In genomic region chr11:118656563-118657165, GRCh38 we compare ENCODE assay signal across 24 cellular contexts. TPM values are rescaled to one million over a fixed set of nuclear protein-coding genes. Genes with fewer than 3 reads are reported as not detected.
A peak's percentile ranks its signal among the peaks of the same experiment; 100 is the strongest.
DNase-seq lines count a peak whose midpoint lies in the region; ATAC-seq and TF ChIP-seq lines count a peak whose summit lies in the region.
"Had no signal": no experiment of that assay in that cellular context is flagged by ENCODE, and none has a peak within 500 bp of the region (broad histone marks: within the 10 kb centered on the region; RNA-seq: fewer than 3 reads in every experiment).

No MANE protein-coding gene starts in this region.

- peak; percentile 31 for DNase-seq in natural killer cell treated with Interleukin-12 subunit alpha and Interleukin-12 subunit beta and Interleukin-15 and Interleukin-18, amount 100 ng/mL, for 72 hours (ENCODE audit: low spot score)
- no peak for DNase-seq in natural killer cell
- DNase-seq in endodermal cell: no peak
- no peak for DNase-seq in osteocyte (ENCODE audit: extremely low spot score, unreplicated experiment)
- no peak for DNase-seq in islet precursor cell
- no peak for DNase-seq in cerebellar nuclear complex (lab: John Stamatoyannopoulos, UW)
- DNase-seq: AML-193; CD4-positive, alpha-beta T cell; GOT3; NCI-H1048; NCI-H1694; NCI-H2029 treated with DMSO at 0.1 percent for 48 hours; NCI-H2171; NCI-H226; NCI-H510A; RPMI8226; SHP77 had no signal

- intact Hi-C loops in natural killer cell (cut with micrococcal nuclease): no loop called here

- no peak overlapping the region for H3K4me3 Mint-ChIP-seq in natural killer cell treated with Interleukin-12 subunit alpha and Interleukin-12 subunit beta and Interleukin-15 and Interleukin-18, amount 100 ng/mL, for 72 hours
- H3K4me3 Mint-ChIP-seq in natural killer cell: no peak overlapping the region
- no peak overlapping the region for H3K4me3 Mint-ChIP-seq in endodermal cell
- no peak overlapping the region for H3K4me3 Mint-ChIP-seq in osteocyte (ENCODE audit: unreplicated experiment)
- H3K4me3 Mint-ChIP-seq: CD4-positive, alpha-beta T cell had no signal

- no peak for ATAC-seq in natural killer cell treated with Interleukin-12 subunit alpha and Interleukin-12 subunit beta and Interleukin-15 and Interleukin-18, amount 100 ng/mL, for 72 hours
- no peak for ATAC-seq in natural killer cell
- no peak for ATAC-seq in GM19035 (IDR thresholded peaks at IDR 0.05; ENCODE audit: unreplicated experiment)
- ATAC-seq in GM21367 (IDR thresholded peaks at IDR 0.05; ENCODE audit: unreplicated experiment): no peak
- ATAC-seq: A549 had no signal

- H3K9me3 ChIP-seq in endodermal cell (ENCODE audit: control insufficient read depth, low read length): no peaks in the 10 kb centered on the region
- H3K9me3 ChIP-seq: A549; BLaER1 treated with 17β-estradiol and CSF1 and Interleukin-3, amounts not matched to agents 10 nM and 100 nM had no signal

- H3K27me3 ChIP-seq in endodermal cell (ENCODE audit: control insufficient read depth, insufficient read depth, low read length, poor library complexity, severe bottlenecking): no peaks in the 10 kb centered on the region
- H3K27me3 ChIP-seq: BLaER1 treated with 17β-estradiol and CSF1 and Interleukin-3, amounts not matched to agents 10 nM and 100 nM had no signal

- H3K4me1 Mint-ChIP-seq in natural killer cell treated with Interleukin-12 subunit alpha and Interleukin-12 subunit beta and Interleukin-15 and Interleukin-18, amount 100 ng/mL, for 72 hours (ENCODE audit: low read depth in 2 of 2): peaks cover 7 to 10% of the 10 kb centered on the region in 2 donors
- H3K4me1 Mint-ChIP-seq in natural killer cell (peaks cover 7 to 14% of the 10 kb centered on the region in 2 donors), endodermal cell (peaks cover 14% of the 10 kb centered on the region), osteocyte (ENCODE audit: unreplicated experiment) (peaks cover 20% of the 10 kb centered on the region)

- no peaks in the 10 kb centered on the region for H3K4me1 ChIP-seq in endodermal cell (ENCODE audit: control insufficient read depth, insufficient read depth, low read length)

- H3K9ac ChIP-seq in endodermal cell (ENCODE audit: extremely low read depth, low read length, poor library complexity, severe bottlenecking): no peak overlapping the region
- H3K9ac ChIP-seq: BLaER1 treated with 17β-estradiol and CSF1 and Interleukin-3, amounts not matched to agents 10 nM and 100 nM had no signal

- H3K27me3 Mint-ChIP-seq in natural killer cell treated with Interleukin-12 subunit alpha and Interleukin-12 subunit beta and Interleukin-15 and Interleukin-18, amount 100 ng/mL, for 72 hours: no peaks in the 10 kb centered on the region
- H3K27me3 Mint-ChIP-seq in natural killer cell (ENCODE audit: low read depth in 2 of 2) (no peaks in the 10 kb centered on the region), endodermal cell (ENCODE audit: insufficient read depth) (no peaks in the 10 kb centered on the region), osteocyte (ENCODE audit: unreplicated experiment) (no peaks in the 10 kb centered on the region)
- H3K27me3 Mint-ChIP-seq: CD4-positive, alpha-beta T cell had no signal

- H3K27ac Mint-ChIP-seq in natural killer cell treated with Interleukin-12 subunit alpha and Interleukin-12 subunit beta and Interleukin-15 and Interleukin-18, amount 100 ng/mL, for 72 hours: peak overlapping the region in 1 of 2 donors; percentile 10
- H3K27ac Mint-ChIP-seq in natural killer cell (no peak overlapping the region), endodermal cell (no peak overlapping the region), osteocyte (ENCODE audit: unreplicated experiment) (peak overlapping the region; percentile 39)
- H3K27ac Mint-ChIP-seq: CD4-positive, alpha-beta T cell had no signal

- H3K4me3 ChIP-seq in endodermal cell (ENCODE audit: low read length): no peak overlapping the region
- H3K4me3 ChIP-seq: A549; BLaER1 treated with 17β-estradiol and CSF1 and Interleukin-3, amounts not matched to agents 10 nM and 100 nM had no signal

- H3K36me3 Mint-ChIP-seq in natural killer cell treated with Interleukin-12 subunit alpha and Interleukin-12 subunit beta and Interleukin-15 and Interleukin-18, amount 100 ng/mL, for 72 hours: no peaks in the 10 kb centered on the region
- H3K36me3 Mint-ChIP-seq in natural killer cell (no peaks in the 10 kb centered on the region), endodermal cell (ENCODE audit: low read depth) (peaks cover 11% of the 10 kb centered on the region), osteocyte (ENCODE audit: unreplicated experiment) (peaks cover 41% of the 10 kb centered on the region)

- H3K36me3 ChIP-seq in endodermal cell (ENCODE audit: control insufficient read depth, insufficient read depth, low read length): peaks cover 6% of the 10 kb centered on the region

- 95 to 100% methylated on average over 1 to 5 of the region's 5 CpGs for WGBS in endodermal cell (ENCODE audit: insufficient coverage in 1 of 2, insufficient read length in 1 of 2), 2 experiments

- no peak for TF ChIP-seq CTCF in natural killer cell (IDR thresholded peaks at IDR 0.05)
- no peak for TF ChIP-seq CTCF in endodermal cell (conservative IDR thresholded peaks at IDR 0.05)
- TF ChIP-seq CTCF in osteocyte (IDR thresholded peaks at IDR 0.05): no peak

- peak overlapping the region; percentile 70 for H3K27ac ChIP-seq in endodermal cell (ENCODE audit: low read depth, low read length)
- H3K27ac ChIP-seq: A549; BLaER1 treated with 17β-estradiol and CSF1 and Interleukin-3, amounts not matched to agents 10 nM and 100 nM; HL-60 had no signal

- no peaks in the 10 kb centered on the region for H3K9me3 Mint-ChIP-seq in natural killer cell treated with Interleukin-12 subunit alpha and Interleukin-12 subunit beta and Interleukin-15 and Interleukin-18, amount 100 ng/mL, for 72 hours
- no peaks in the 10 kb centered on the region for H3K9me3 Mint-ChIP-seq in natural killer cell
- no peaks in the 10 kb centered on the region for H3K9me3 Mint-ChIP-seq in endodermal cell
- no peaks in the 10 kb centered on the region for H3K9me3 Mint-ChIP-seq in osteocyte (ENCODE audit: unreplicated experiment)
- H3K9me3 Mint-ChIP-seq: CD4-positive, alpha-beta T cell had no signal

RNA-seq across cellular contexts. Expression of gene TREH, which starts 22.8 kb away (rescaled TPM):
- not detected for total RNA-seq in natural killer cell treated with Interleukin-12 subunit alpha and Interleukin-12 subunit beta and Interleukin-15 and Interleukin-18, amount 100 ng/mL, for 72 hours
- total RNA-seq in natural killer cell (not detected), endodermal cell (not detected), osteocyte (not detected in 2 replicates)
- not detected for polyA plus RNA-seq in endodermal cell (2013, experiment 1 of 2)
- polyA plus RNA-seq in endodermal cell (2013, experiment 2 of 2): not detected
- total RNA-seq: CD4-positive, alpha-beta T cell; Daoy; G401 had no signal

RNA-seq across cellular contexts. Expression of gene PHLDB1, which starts 49.2 kb away (rescaled TPM):
- total RNA-seq in natural killer cell treated with Interleukin-12 subunit alpha and Interleukin-12 subunit beta and Interleukin-15 and Interleukin-18, amount 100 ng/mL, for 72 hours: 1 to 10 TPM in 1 of 2 donors, under 1 TPM in 1; 0.98 to 2.6 TPM
- 1 to 10 TPM in 1 of 3 donors, under 1 TPM in 2; 0.75 to 1.1 (median 0.95) TPM for total RNA-seq in natural killer cell
- total RNA-seq in endodermal cell: 10 to 100 TPM; 45.9 to 54.9 TPM
- polyA plus RNA-seq in endodermal cell (2013, experiment 1 of 2): 106 TPM
- 105 TPM for polyA plus RNA-seq in endodermal cell (2013, experiment 2 of 2)
- total RNA-seq in osteocyte: 160 and 165 TPM in 2 replicates

Comparison
In these comparisons a context has a peak if more than half of its experiments do, and no peak if none do; other contexts are left out.
1. RNA of gene PHLDB1, which starts 49.2 kb away (total RNA-seq): 160 to 165 TPM in osteocyte and 45.9 to 54.9 TPM in endodermal cell; 0.98 to 2.6 TPM in natural killer cell treated with Interleukin-12 subunit alpha and Interleukin-12 subunit beta and Interleukin-15 and Interleukin-18, amount 100 ng/mL, for 72 hours and 0.75 to 1.1 TPM in natural killer cell; every median in the first group is over 10 times any median in the second.